ENCODE assay signal across 15 cellular contexts in genomic region chr10:24526085-24526649, GRCh38.
DNase-seq lines count a peak whose midpoint lies in the region; ATAC-seq and TF ChIP-seq lines count a peak whose summit lies in the region.
"Had no signal": no experiment of that assay in that cellular context is flagged by ENCODE, and none has a peak within 500 bp of the region (broad histone marks: within the 10 kb centered on the region; RNA-seq: fewer than 3 reads in every experiment).

No MANE protein-coding gene starts in this region.

- H3K4me1 ChIP-seq in right atrium auricular region (peaks cover 0 to 12% of the 10 kb centered on the region in 2 donors), psoas muscle (no peaks in the 10 kb centered on the region)

- H3K4me3 ChIP-seq in right atrium auricular region = no peak overlapping the region
- no peak overlapping the region for H3K4me3 ChIP-seq in psoas muscle

- in situ Hi-C loops in GM13976 (cut with MboI; ENCODE audit: low sequenced_read_pairs, unreplicated experiment) = no loop called here

- peak; percentile 84 for ATAC-seq in Right ventricle myocardium inferior
- ATAC-seq in psoas muscle = peak; percentile 31 to 63 (median 35)
- ATAC-seq: CD8-positive, alpha-beta T cell had no signal

- TF ChIP-seq CTCF in right atrium auricular region (IDR thresholded peaks at IDR 0.05) (no peak), psoas muscle (IDR thresholded peaks at IDR 0.05) (no peak), GM13976 (IDR thresholded peaks at IDR 0.05; ENCODE audit: borderline replicate concordance, control extremely low read depth, extremely low read depth, insufficient read depth, missing control alignments) (no peak)

- H3K27me3 ChIP-seq in right atrium auricular region (no peaks in the 10 kb centered on the region), psoas muscle (ENCODE audit: insufficient read depth in 3 of 3, low read length in 2 of 3) (no peaks in the 10 kb centered on the region)

- DNase-seq in Right ventricle myocardium inferior (ENCODE audit: missing footprints) (no peak), cardiac septum (ENCODE audit: low spot score) (no peak), right atrium auricular region (ENCODE audit: low spot score) (no peak), psoas muscle (no peak), GM13976 (ENCODE audit: low spot score) (no peak), DMS 273 (lab: John Stamatoyannopoulos, UW; ENCODE audit: unreplicated experiment) (no peak), retina (no peak), medulla oblongata (ENCODE audit: extremely low spot score) (no peak)
- DNase-seq: CD8-positive, alpha-beta T cell; COR-L47; DMS53; GF-D8; HCEC 1CT; HFFc6 had no signal

- intact Hi-C loops in Right ventricle myocardium inferior (cut with DNase I) = no loop called here
- intact Hi-C loops in cardiac septum (cut with DNase I) = no loop called here
- intact Hi-C loops in psoas muscle (cut with DNase I) = loop anchor here in 1 of 2 donors (10.0 kb wide), 1 partner anchor 311 kb away; no protein-coding TSS in a partner anchor

- 67 to 88% (median 72%) methylated on average over 13 of the region's 13 CpGs for WGBS in psoas muscle, 3 donors

- peak overlapping the region; percentile 46 to 78 for H3K27ac ChIP-seq in right atrium auricular region
- H3K27ac ChIP-seq in psoas muscle = peak overlapping the region; percentile 71
- H3K27ac ChIP-seq: 22Rv1 had no signal

- H3K36me3 ChIP-seq in right atrium auricular region (peaks cover 33% of the 10 kb centered on the region), psoas muscle (ENCODE audit: insufficient read depth in 1 of 2, low read depth in 1 of 2) (peaks cover 0 to 93% of the 10 kb centered on the region in 2 donors)

- no peaks in the 10 kb centered on the region for H3K9me3 ChIP-seq in right atrium auricular region
- no peaks in the 10 kb centered on the region for H3K9me3 ChIP-seq in psoas muscle
